In the genomic region with DNA sequence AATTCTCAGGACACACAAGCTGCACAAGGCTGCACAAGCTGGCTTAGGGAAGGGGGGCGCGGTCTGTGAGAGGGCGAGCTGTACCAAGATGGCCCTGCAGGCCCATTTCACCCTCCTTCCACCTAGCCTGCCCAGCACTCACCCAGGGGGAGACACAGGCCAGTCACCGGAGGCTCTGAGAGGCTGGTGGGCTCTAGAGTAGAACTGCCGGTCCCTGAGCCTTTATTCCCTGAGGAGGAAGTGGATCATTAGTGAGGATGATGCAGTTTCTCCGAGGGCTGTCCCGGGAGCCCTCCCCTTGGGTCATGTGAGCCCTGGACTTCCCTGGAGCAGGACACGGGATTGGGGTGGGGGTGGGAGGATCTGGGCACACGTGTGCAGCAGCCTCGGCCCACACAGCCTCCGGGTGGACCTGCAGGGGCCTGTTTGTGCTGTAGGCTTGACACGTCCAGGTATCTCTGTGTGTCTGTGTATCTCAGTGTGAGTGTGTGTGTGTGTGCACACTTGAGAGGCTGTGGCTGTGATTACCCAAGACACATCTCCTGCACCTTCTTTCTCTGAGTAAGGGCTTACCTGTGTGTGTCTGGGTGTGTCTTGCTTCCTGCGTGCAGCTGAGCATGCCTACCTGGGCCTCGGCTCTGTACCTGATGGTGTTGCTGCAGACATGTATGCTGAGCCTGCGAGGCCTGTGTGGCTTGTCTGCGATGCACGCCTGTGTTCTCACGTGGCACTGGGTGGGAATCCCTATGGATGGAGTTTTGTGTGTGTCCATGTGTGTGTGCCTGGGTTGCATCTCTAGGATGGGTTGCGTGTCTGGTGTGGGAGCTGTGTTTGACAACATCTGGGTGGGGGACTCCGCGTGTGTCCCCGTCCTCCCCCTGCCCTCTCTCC, we compare ENCODE assay signal across 8 cellular contexts. TPM values are rescaled to one million over a fixed set of nuclear protein-coding genes. Genes with fewer than 3 reads are reported as not detected.
DNase-seq lines count a peak whose midpoint lies in the region; ATAC-seq and TF ChIP-seq lines count a peak whose summit lies in the region.

A gene (minus strand): TSS at position 195 of the 891 bp plus-strand sequence. CDS start 328 bp downstream, outside the sequence.

- H3K4me3 ChIP-seq in heart right ventricle (peak within 1 kb of the TSS in 8 of 10 donors; percentile 17 to 61 (median 40)), ovary (peak within 1 kb of the TSS; percentile 12)

- H3K27ac Mint-ChIP-seq in T-helper 2 cell treated with Interferon-gamma antibody and Interleukin-4, amounts not matched to agents 5 μg/mL and 100 μg/mL, for 36 hours: peak within 1 kb of the TSS; percentile 57

- peak within 1 kb of the TSS; percentile 77 for H3K4me3 Mint-ChIP-seq in T-helper 2 cell treated with Interferon-gamma antibody and Interleukin-4, amounts not matched to agents 5 μg/mL and 100 μg/mL, for 36 hours

- H3K9me3 ChIP-seq in heart right ventricle (no peaks in the 10 kb centered on the region), ovary (no peaks in the 10 kb centered on the region)

- DNase-seq in Daoy (ENCODE audit: low read depth): peak; percentile 43
- DNase-seq in T-helper 2 cell treated with Interferon-gamma antibody and Interleukin-4, amounts not matched to agents 5 μg/mL and 100 μg/mL, for 36 hours (ENCODE audit: low spot score): no peak
- DNase-seq in heart right ventricle: no peak
- DNase-seq in ovary: peak in 4 of 5 donors; percentile 35 to 65 (median 46)
- DNase-seq in DMS79 treated with DMSO at 0.1 percent for 48 hours (lab: John Stamatoyannopoulos, UW): no peak
- DNase-seq in NOMO-1 treated with dmso at 0.1 percent for 144 hours (lab: John Stamatoyannopoulos, UW; ENCODE audit: unreplicated experiment): no peak
- no peak for DNase-seq in NCI-H1092 treated with DMSO at 0.1 percent for 48 hours (lab: John Stamatoyannopoulos, UW)

- H3K36me3 Mint-ChIP-seq in T-helper 2 cell treated with Interferon-gamma antibody and Interleukin-4, amounts not matched to agents 5 μg/mL and 100 μg/mL, for 36 hours (ENCODE audit: low read depth): peaks cover 4% of the 10 kb centered on the region

- no peak for TF ChIP-seq POLR2A in ovary (IDR thresholded peaks at IDR 0.05)

- no peaks in the 10 kb centered on the region for H3K9me3 Mint-ChIP-seq in T-helper 2 cell treated with Interferon-gamma antibody and Interleukin-4, amounts not matched to agents 5 μg/mL and 100 μg/mL, for 36 hours

- no peak for TF ChIP-seq CTCF in heart right ventricle (IDR thresholded peaks at IDR 0.05)
- no peak for TF ChIP-seq CTCF in ovary (IDR thresholded peaks at IDR 0.05)

- H3K27ac ChIP-seq in heart right ventricle (peak within 1 kb of the TSS in 2 of 10 donors; percentile 41 to 87), ovary (peak within 1 kb of the TSS; percentile 30 to 58)

- intact Hi-C loops in heart right ventricle (cut with DNase I) (no loop called here), ovary (cut with DNase I) (no loop called here)

- H3K27me3 ChIP-seq in heart right ventricle (peaks cover 0 to 28% (median 10%) of the 10 kb centered on the region in 7 donors), ovary (no peaks in the 10 kb centered on the region)

- peaks cover 18% of the 10 kb centered on the region for H3K4me1 Mint-ChIP-seq in T-helper 2 cell treated with Interferon-gamma antibody and Interleukin-4, amounts not matched to agents 5 μg/mL and 100 μg/mL, for 36 hours (ENCODE audit: low read depth)

- H3K36me3 ChIP-seq in heart right ventricle (no peaks in the 10 kb centered on the region), ovary (no peaks in the 10 kb centered on the region)

- H3K4me1 ChIP-seq in heart right ventricle (peaks cover 0 to 61% (median 11%) of the 10 kb centered on the region in 9 donors), ovary (ENCODE audit: insufficient read depth) (peaks cover 12% of the 10 kb centered on the region)

- no peaks in the 10 kb centered on the region for H3K27me3 Mint-ChIP-seq in T-helper 2 cell treated with Interferon-gamma antibody and Interleukin-4, amounts not matched to agents 5 μg/mL and 100 μg/mL, for 36 hours (ENCODE audit: low read depth)

- WGBS in heart right ventricle, 2 donors: 60 to 68% methylated on average over 22 of the region's 22 CpGs
- 44 to 59% (median 46%) methylated on average over 15 to 22 of the region's 22 CpGs for WGBS in ovary, 3 donors

- peak in 7 of 8 donors; percentile 38 to 42 (median 40) for ATAC-seq in heart right ventricle
- no peak for ATAC-seq in activated CD4-positive, CD25-positive, alpha-beta regulatory T cell treated with anti-CD3 and anti-CD28 coated beads, Interleukin-2, amount 50 U/mL, for 24 hours

- TF ChIP-seq EP300 in ovary (IDR thresholded peaks at IDR 0.05): no peak

RNA-seq across cellular contexts. Expression of the gene that starts here (rescaled TPM):
- total RNA-seq in Daoy (2014; rRNA removed; shearing (Covaris generic)): 0.45 and 0.97 TPM in 2 replicates
- total RNA-seq in heart right ventricle (10 to 100 TPM in 1 of 10 donors, 1 to 10 TPM in 7, under 1 TPM in 2; 0.80 to 22.7 (median 2.0) TPM), ovary (10 to 100 TPM in 6 of 7 donors, 1 to 10 TPM in 1; 7.9 to 54.4 (median 17.1) TPM)
- polyA plus RNA-seq in heart right ventricle (1 to 10 TPM; 1.9 to 4.0 TPM), ovary (10 to 100 TPM; 30.5 to 66.9 TPM)

Comparison
In these comparisons a context has a peak if more than half of its experiments do, and no peak if none do; other contexts are left out.
1. RNA of the gene that starts here (polyA plus RNA-seq): 30.5 to 66.9 TPM in ovary; 1.9 to 4.0 TPM in heart right ventricle; every median in the first group is over 4 times any median in the second.
2. Peak in DNase-seq in Daoy; RNA of the gene not detected or under 1 TPM.
3. DNase-seq: peak in ovary (4 of 5); none in T-helper 2 cell treated with Interferon-gamma antibody and Interleukin-4, amounts not matched to agents 5 μg/mL and 100 μg/mL, for 36 hours (single experiment), heart right ventricle (0 of 2), DMS79 treated with DMSO at 0.1 percent for 48 hours (single experiment), NOMO-1 treated with dmso at 0.1 percent for 144 hours (single experiment) and NCI-H1092 treated with DMSO at 0.1 percent for 48 hours (single experiment).
4. ATAC-seq: peak in heart right ventricle (7 of 8); none in activated CD4-positive, CD25-positive, alpha-beta regulatory T cell treated with anti-CD3 and anti-CD28 coated beads, Interleukin-2, amount 50 U/mL, for 24 hours (0 of 2).